21 cellular contexts compared by ENCODE assay signal in genomic region chr1:240234477-240235225, GRCh38.
DNase-seq lines count a peak whose midpoint lies in the region; ATAC-seq, FAIRE-seq and TF ChIP-seq lines count a peak whose summit lies in the region.
"Had no signal": no experiment of that assay in that cellular context is flagged by ENCODE, and none has a peak within 500 bp of the region (broad histone marks: within the 10 kb centered on the region; RNA-seq: fewer than 3 reads in every experiment).

No MANE protein-coding gene starts in this region.

- H3K36me3 ChIP-seq in adipocyte (ENCODE audit: control insufficient read depth, insufficient read depth, low read length, severe bottlenecking) (no peaks in the 10 kb centered on the region), MM.1S (replicated peaks; ENCODE audit: insufficient read depth, low read length) (no peaks in the 10 kb centered on the region)
- H3K36me3 ChIP-seq: transverse colon had no signal

- TF ChIP-seq CTCF in A549 (IDR thresholded peaks at IDR 0.05) (no peak), MM.1S (IDR thresholded peaks at IDR 0.05; ENCODE audit: low read length) (no peak), natural killer cell (IDR thresholded peaks at IDR 0.05) (no peak)

- no peaks in the 10 kb centered on the region for H3K27me3 Mint-ChIP-seq in natural killer cell (ENCODE audit: low read depth in 2 of 2)
- H3K27me3 Mint-ChIP-seq: activated naive CD8-positive, alpha-beta T cell; central memory CD8-positive, alpha-beta T cell had no signal

- H3K4me1 ChIP-seq in A549 (peaks cover 6% of the 10 kb centered on the region), adipocyte (ENCODE audit: control insufficient read depth, insufficient read depth, low read length) (peaks cover 44% of the 10 kb centered on the region), MM.1S (ENCODE audit: low read length) (no peaks in the 10 kb centered on the region)
- H3K4me1 ChIP-seq: sigmoid colon, transverse colon had no signal

- H3F3A ChIP-seq in MM.1S (ENCODE audit: insufficient read depth, low read length), result no peaks in the 10 kb centered on the region

- POLR2A ChIA-PET in A549 (lab: Yijun Ruan, JAX), result no interaction called here

- CTCF ChIA-PET in A549 (lab: Yijun Ruan, JAX), result no interaction called here

- no peak for TF ChIP-seq EP300 in A549 (IDR thresholded peaks at IDR 0.05)

- no peak for ATAC-seq in A549
- no peak for ATAC-seq in esophagus mucosa
- ATAC-seq in natural killer cell, result no peak
- ATAC-seq: activated T-cell treated with anti-CD3 and anti-CD28 coated beads, Interleukin-2, amount 50 U/mL, for 4 hours; HCT116 had no signal

- DNase-seq in A549 (ENCODE audit: low read depth in 1 of 2, low spot score in 1 of 2), result no peak
- DNase-seq in H54 (ENCODE audit: insufficient read length, low spot score), result no peak
- DNase-seq in adipocyte (ENCODE audit: low read depth), result peak; percentile 56
- DNase-seq in foreskin melanocyte, result peak; percentile 64
- no peak for DNase-seq in MM.1S
- DNase-seq in amygdala (lab: John Stamatoyannopoulos, UW), result no peak
- DNase-seq in natural killer cell, result no peak
- DNase-seq: activated CD4-positive, alpha-beta T cell treated with anti-CD3 and anti-CD28 coated beads, Interleukin-2, amount 50 U/mL, for 4 hours; activated T-cell treated with anti-CD3 and anti-CD28 coated beads, Interleukin-2, amount 50 U/mL, for 4 hours; COR-L47; NCI-H146; sigmoid colon; transverse colon had no signal

- H3K9me3 ChIP-seq in A549 (no peaks in the 10 kb centered on the region), adipocyte (ENCODE audit: control insufficient read depth, low read length) (no peaks in the 10 kb centered on the region), MM.1S (replicated peaks; ENCODE audit: insufficient read depth, low read length) (no peaks in the 10 kb centered on the region)
- H3K9me3 ChIP-seq: sigmoid colon, transverse colon had no signal

- TF ChIP-seq RAD21 in A549 (conservative IDR thresholded peaks at IDR 0.05 in 1 of 2, IDR thresholded peaks at IDR 0.05 in 1 of 2), result no peak

- no peaks in the 10 kb centered on the region for H4K20me1 ChIP-seq in MM.1S (ENCODE audit: insufficient read depth, low read length)

- FAIRE-seq in A549 (lab: Jason Lieb, UNC) (peak; percentile 61), H54 (lab: Jason Lieb, UNC) (peak; percentile 50)
- FAIRE-seq: A204.1, islet of Langerhans had no signal

- no peak overlapping the region for H3K27ac Mint-ChIP-seq in natural killer cell
- H3K27ac Mint-ChIP-seq: activated naive CD8-positive, alpha-beta T cell; mesothelial cell of epicardium had no signal

- no peak overlapping the region for H3K27ac ChIP-seq in A549
- H3K27ac ChIP-seq in MM.1S (ENCODE audit: low read length), result no peak overlapping the region
- H3K27ac ChIP-seq: sigmoid colon, SK-N-MC, transverse colon had no signal

- H3K9ac ChIP-seq in adipocyte (ENCODE audit: low read length) (peak overlapping the region; percentile 62), MM.1S (ENCODE audit: low read length) (no peak overlapping the region)

- H3K79me2 ChIP-seq in MM.1S (ENCODE audit: low read length), result no peaks in the 10 kb centered on the region

- TF ChIP-seq POLR2A in A549 (IDR thresholded peaks at IDR 0.05; ENCODE audit: low read length) (no peak), H54 (IDR thresholded peaks at IDR 0.05; ENCODE audit: low read depth, low read length) (no peak)

- H3K9me2 ChIP-seq in MM.1S (replicated peaks; ENCODE audit: insufficient read depth, low read length), result no peaks in the 10 kb centered on the region

- H3K27me3 ChIP-seq in adipocyte (replicated peaks; ENCODE audit: control insufficient read depth, insufficient read depth, low read length), result no peaks in the 10 kb centered on the region
- no peaks in the 10 kb centered on the region for H3K27me3 ChIP-seq in MM.1S (replicated peaks; ENCODE audit: insufficient read depth, low read length)
- H3K27me3 ChIP-seq: sigmoid colon, transverse colon had no signal

- no peak overlapping the region for H2AFZ ChIP-seq in MM.1S (ENCODE audit: low read length)

- H3K4me3 Mint-ChIP-seq in natural killer cell, result no peak overlapping the region
- H3K4me3 Mint-ChIP-seq: activated naive CD8-positive, alpha-beta T cell; activated T-cell treated with anti-CD3 and anti-CD28 coated beads, Interleukin-2, amount 50 U/mL, for 4 hours; central memory CD8-positive, alpha-beta T cell; mesothelial cell of epicardium had no signal

- no peaks in the 10 kb centered on the region for H3K4me1 Mint-ChIP-seq in natural killer cell
- H3K4me1 Mint-ChIP-seq: central memory CD8-positive, alpha-beta T cell had no signal

- intact Hi-C loops in natural killer cell (cut with micrococcal nuclease), result no loop called here

- H3K4me3 ChIP-seq in A549 (no peak overlapping the region), adipocyte (ENCODE audit: low read length) (no peak overlapping the region), MM.1S (ENCODE audit: low read length) (no peak overlapping the region)
- H3K4me3 ChIP-seq: sigmoid colon, SK-N-MC, transverse colon had no signal

- no peaks in the 10 kb centered on the region for H3K36me3 Mint-ChIP-seq in natural killer cell
- H3K36me3 Mint-ChIP-seq: activated naive CD8-positive, alpha-beta T cell; mesothelial cell of epicardium had no signal

- WGBS in A549 (ENCODE audit: missing lambda C conversion rate), result 57% methylated on average over 2 of the region's 2 CpGs

- H3K4me2 ChIP-seq in A549 (no peak overlapping the region), MM.1S (ENCODE audit: low read depth, low read length) (no peak overlapping the region)

- no peaks in the 10 kb centered on the region for H3K9me3 Mint-ChIP-seq in natural killer cell
- H3K9me3 Mint-ChIP-seq: activated T-cell treated with anti-CD3 and anti-CD28 coated beads, Interleukin-2, amount 50 U/mL, for 4 hours; mesothelial cell of epicardium had no signal

TF ChIP-seq in A549, 52 proteins besides CTCF, POLR2A, EP300 and RAD21:
- TF ChIP-seq ZSCAN20 (CRISPR knock-in tag; IDR thresholded peaks at IDR 0.05) (no peak), ATOH8 (CRISPR knock-in tag; IDR thresholded peaks at IDR 0.05; ENCODE audit: low read depth) (no peak), BCL3 (IDR thresholded peaks at IDR 0.05) (no peak), RCOR1 (IDR thresholded peaks at IDR 0.05; ENCODE audit: low read depth, low read length) (no peak), CBX8 (IDR thresholded peaks at IDR 0.05) (no peak)

Comparison
In these comparisons a context has a peak if more than half of its experiments do, and no peak if none do; other contexts are left out.
1. DNase-seq: peak in adipocyte (single experiment) and foreskin melanocyte (single experiment); none in A549 (0 of 2), H54 (single experiment), MM.1S (single experiment), amygdala (0 of 56) and natural killer cell (single experiment).